In the genomic region with DNA sequence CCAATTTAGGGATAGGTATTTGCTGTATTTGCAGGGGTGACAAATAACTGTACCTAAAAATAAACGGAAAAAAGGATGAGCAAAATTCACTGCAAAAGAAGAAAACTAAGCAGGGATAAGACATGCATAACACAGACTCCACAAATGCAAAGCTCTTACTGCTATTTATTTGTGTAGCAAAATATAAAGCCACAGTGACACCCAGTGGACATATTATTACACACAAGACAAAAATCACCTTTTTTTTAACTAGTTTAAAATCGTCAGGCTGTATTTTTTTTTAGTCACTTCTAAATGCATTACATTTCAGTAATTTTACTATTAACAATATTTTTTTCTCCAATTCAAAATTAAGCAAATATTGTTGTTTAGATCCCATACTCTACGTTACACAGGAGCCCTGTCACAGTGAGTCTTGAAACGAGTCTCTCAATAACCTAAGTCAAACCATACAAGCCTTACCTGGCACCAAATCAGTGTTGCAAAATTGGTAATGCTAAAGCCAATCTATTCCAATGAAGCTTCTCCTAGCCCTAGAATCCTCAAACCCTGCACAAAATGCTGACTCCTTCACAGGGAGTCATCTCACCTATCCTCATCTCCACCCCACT, we compare ENCODE assay signal across 9 cellular contexts. TPM values are rescaled to one million over a fixed set of nuclear protein-coding genes. Genes with fewer than 3 reads are reported as not detected.
DNase-seq lines count a peak whose midpoint lies in the region; ATAC-seq and TF ChIP-seq lines count a peak whose summit lies in the region.
"Had no signal": no experiment of that assay in that cellular context is flagged by ENCODE, and none has a peak within 500 bp of the region (broad histone marks: within the 10 kb centered on the region; RNA-seq: fewer than 3 reads in every experiment).

No MANE protein-coding gene starts in this region.

- H3K4me3 ChIP-seq in HFF-Myc (replicated peaks; ENCODE audit: low read depth, low read length) (no peak overlapping the region), left lung (no peak overlapping the region), sigmoid colon (no peak overlapping the region)

- no peak for TF ChIP-seq EP300 in sigmoid colon (IDR thresholded peaks at IDR 0.05)

- POLR2A ChIA-PET in MCF 10A (lab: Yijun Ruan, JAX): interaction anchor here (0.6 kb wide), 1 partner anchor 324 kb away, joined by 4 read pairs; no protein-coding TSS in a partner anchor

- TF ChIP-seq POLR2A in sigmoid colon (IDR thresholded peaks at IDR 0.05): no peak

- peak overlapping the region; percentile 23 for H3K27ac Mint-ChIP-seq in MCF 10A (ENCODE audit: low read depth, unreplicated experiment)

- peak; percentile 79 for ATAC-seq in left lung

- H3K27me3 ChIP-seq in left lung (no peaks in the 10 kb centered on the region), sigmoid colon (no peaks in the 10 kb centered on the region)

- DNase-seq in NCI-H1417 (lab: John Stamatoyannopoulos, UW): peak; percentile 16 to 74 (median 34)
- no peak for DNase-seq in NCI-H1417 treated with DMSO at 0.1 percent for 48 hours (lab: John Stamatoyannopoulos, UW)
- DNase-seq in HFF-Myc (ENCODE audit: extremely low read depth, low read depth): peak; percentile 30
- DNase-seq in NCI-H2227 (lab: John Stamatoyannopoulos, UW; ENCODE audit: unreplicated experiment): peak; percentile 57
- DNase-seq in MCF 10A (ENCODE audit: unreplicated experiment): peak; percentile 55
- no peak for DNase-seq in left lung
- DNase-seq in 8988T: no peak
- DNase-seq in sigmoid colon: no peak

- no peaks in the 10 kb centered on the region for H3K9me3 ChIP-seq in left lung
- no peaks in the 10 kb centered on the region for H3K9me3 ChIP-seq in sigmoid colon

- TF ChIP-seq CTCF in HFF-Myc (IDR thresholded peaks at IDR 0.05; ENCODE audit: low read depth, low read length, missing control alignments) (no peak), MCF 10A (IDR thresholded peaks at IDR 0.05; ENCODE audit: unreplicated experiment) (peak; percentile 58), left lung (IDR thresholded peaks at IDR 0.05) (peak; percentile 23 to 63), sigmoid colon (IDR thresholded peaks at IDR 0.05) (peak in 2 of 4 experiments; percentile 24 to 54)

- H3K4me1 Mint-ChIP-seq in MCF 10A (ENCODE audit: insufficient read depth, unreplicated experiment): no peaks in the 10 kb centered on the region

- H3K9me3 Mint-ChIP-seq in MCF 10A (ENCODE audit: unreplicated experiment): no peaks in the 10 kb centered on the region
- H3K9me3 Mint-ChIP-seq: CD8-positive, alpha-beta memory T cell had no signal

- CTCF ChIA-PET in MCF 10A (lab: Yijun Ruan, JAX): interaction anchor here (0.5 to 3.8 kb wide), 37 partner anchors 8 to 1883 kb away, joined by 3 to 31 read pairs (median 4); no protein-coding TSS in a partner anchor

- H3K36me3 Mint-ChIP-seq in MCF 10A (ENCODE audit: insufficient read depth, unreplicated experiment): peaks cover 18% of the 10 kb centered on the region

- H3K4me1 ChIP-seq in left lung (no peaks in the 10 kb centered on the region), sigmoid colon (no peaks in the 10 kb centered on the region)

- peaks cover 0 to 26% of the 10 kb centered on the region in 2 donors for H3K36me3 ChIP-seq in left lung
- H3K36me3 ChIP-seq in sigmoid colon: peaks cover 0 to 26% (median 4%) of the 10 kb centered on the region in 4 donors

- H3K27me3 Mint-ChIP-seq in MCF 10A (ENCODE audit: insufficient read depth, unreplicated experiment): no peaks in the 10 kb centered on the region
- H3K27me3 Mint-ChIP-seq: CD8-positive, alpha-beta memory T cell had no signal

- WGBS in sigmoid colon, 2 donors: 52 to 62% methylated on average over 4 of the region's 4 CpGs

- no TSS peak for BruUV-seq in MCF 10A (replicated peaks; lab: Mats Ljungman, UMichigan)

- intact Hi-C loops in MCF 10A (cut with micrococcal nuclease) (loop anchor here (2.0 to 10.0 kb wide), 4 partner anchors 793 to 1683 kb away; no protein-coding TSS in a partner anchor), left lung (cut with DNase I) (loop anchor here in 1 of 2 donors (10.0 kb wide), 1 partner anchor 443 kb away; no protein-coding TSS in a partner anchor), sigmoid colon (cut with DNase I) (loop anchor here (5.0 to 10.0 kb wide), 2 partner anchors 213 to 960 kb away; no protein-coding TSS in a partner anchor)

- no peak overlapping the region for H3K4me3 Mint-ChIP-seq in MCF 10A (ENCODE audit: unreplicated experiment)
- H3K4me3 Mint-ChIP-seq: CD8-positive, alpha-beta memory T cell had no signal

- H3K27ac ChIP-seq in left lung (no peak overlapping the region), sigmoid colon (no peak overlapping the region)

RNA-seq across cellular contexts. Expression of a gene that starts 23.7 kb away (rescaled TPM):
- total RNA-seq in MCF 10A (2022): 11.8 and 15.0 TPM in 2 replicates
- total RNA-seq in left lung: 10 to 100 TPM in 1 of 2 donors, 1 to 10 TPM in 1; 8.7 to 10.3 TPM
- 1 to 10 TPM; 5.4 to 8.9 (median 6.7) TPM for total RNA-seq in sigmoid colon
- 1 to 10 TPM; 4.2 to 9.6 (median 5.8) TPM for polyA plus RNA-seq in sigmoid colon

RNA-seq across cellular contexts. Expression of a gene that starts 23.8 kb away (rescaled TPM):
- total RNA-seq in MCF 10A (2022) (20.4 and 29.6 TPM in 2 replicates), left lung (1 to 10 TPM; 1.7 to 7.3 TPM), sigmoid colon (under 1 TPM in 2 of 4 donors, not detected in 2; 0.36 to 0.41 TPM)
- 10 to 100 TPM in 1 of 3 donors, 1 to 10 TPM in 2; 1.2 to 12.6 (median 3.5) TPM for polyA plus RNA-seq in sigmoid colon

Comparison
In these comparisons a context has a peak if more than half of its experiments do, and no peak if none do; other contexts are left out.
1. DNase-seq: peak in NCI-H1417 (3 of 3), HFF-Myc (single experiment), NCI-H2227 (single experiment) and MCF 10A (single experiment); none in NCI-H1417 treated with DMSO at 0.1 percent for 48 hours (single experiment), left lung (0 of 2), 8988T (single experiment) and sigmoid colon (single experiment).